ENCODE assay signal across 1 cellular context in the genomic region with DNA sequence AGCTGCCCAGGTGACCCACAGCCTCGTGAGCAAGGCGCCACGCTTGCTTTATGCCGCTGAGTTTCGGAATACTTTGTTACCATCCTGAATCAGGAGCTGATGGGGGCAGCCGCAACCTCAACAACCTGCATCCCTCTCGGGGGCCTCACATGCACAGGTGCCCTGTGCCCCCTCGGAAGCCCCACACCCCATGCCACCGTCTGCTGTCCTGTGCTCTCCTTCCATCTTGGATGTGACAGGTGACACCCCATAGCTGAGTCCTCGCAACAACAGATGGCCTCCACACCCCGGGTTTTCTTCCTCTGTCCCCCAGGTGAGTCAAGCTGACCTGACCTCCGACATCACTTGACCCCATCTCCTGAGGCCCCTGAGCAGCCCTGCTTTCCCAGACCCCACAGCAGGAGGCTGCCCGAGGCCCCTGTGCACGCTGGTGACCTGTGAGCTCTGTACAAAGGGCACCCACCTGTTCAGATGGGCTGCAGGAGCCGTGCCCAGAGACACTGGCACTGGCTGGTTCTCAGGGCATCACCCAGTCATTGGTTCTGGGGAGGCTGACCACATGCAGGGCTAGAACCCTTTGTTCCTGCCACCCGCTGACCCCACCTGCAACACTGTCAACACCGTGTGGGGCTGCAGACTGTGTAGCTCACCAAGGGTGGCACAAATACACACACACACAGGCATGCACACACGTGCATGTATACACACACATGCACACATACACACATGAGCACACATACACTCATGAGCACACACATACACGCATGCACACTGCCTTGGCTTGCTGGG.
TF ChIP-seq lines count a peak whose summit lies in the region.

No MANE protein-coding gene starts in this region.

TF ChIP-seq in WTC11, 78 proteins besides CTCF, POLR2A, EP300 and RAD21 (continued from another document):
- TF ChIP-seq, protein P1, sequence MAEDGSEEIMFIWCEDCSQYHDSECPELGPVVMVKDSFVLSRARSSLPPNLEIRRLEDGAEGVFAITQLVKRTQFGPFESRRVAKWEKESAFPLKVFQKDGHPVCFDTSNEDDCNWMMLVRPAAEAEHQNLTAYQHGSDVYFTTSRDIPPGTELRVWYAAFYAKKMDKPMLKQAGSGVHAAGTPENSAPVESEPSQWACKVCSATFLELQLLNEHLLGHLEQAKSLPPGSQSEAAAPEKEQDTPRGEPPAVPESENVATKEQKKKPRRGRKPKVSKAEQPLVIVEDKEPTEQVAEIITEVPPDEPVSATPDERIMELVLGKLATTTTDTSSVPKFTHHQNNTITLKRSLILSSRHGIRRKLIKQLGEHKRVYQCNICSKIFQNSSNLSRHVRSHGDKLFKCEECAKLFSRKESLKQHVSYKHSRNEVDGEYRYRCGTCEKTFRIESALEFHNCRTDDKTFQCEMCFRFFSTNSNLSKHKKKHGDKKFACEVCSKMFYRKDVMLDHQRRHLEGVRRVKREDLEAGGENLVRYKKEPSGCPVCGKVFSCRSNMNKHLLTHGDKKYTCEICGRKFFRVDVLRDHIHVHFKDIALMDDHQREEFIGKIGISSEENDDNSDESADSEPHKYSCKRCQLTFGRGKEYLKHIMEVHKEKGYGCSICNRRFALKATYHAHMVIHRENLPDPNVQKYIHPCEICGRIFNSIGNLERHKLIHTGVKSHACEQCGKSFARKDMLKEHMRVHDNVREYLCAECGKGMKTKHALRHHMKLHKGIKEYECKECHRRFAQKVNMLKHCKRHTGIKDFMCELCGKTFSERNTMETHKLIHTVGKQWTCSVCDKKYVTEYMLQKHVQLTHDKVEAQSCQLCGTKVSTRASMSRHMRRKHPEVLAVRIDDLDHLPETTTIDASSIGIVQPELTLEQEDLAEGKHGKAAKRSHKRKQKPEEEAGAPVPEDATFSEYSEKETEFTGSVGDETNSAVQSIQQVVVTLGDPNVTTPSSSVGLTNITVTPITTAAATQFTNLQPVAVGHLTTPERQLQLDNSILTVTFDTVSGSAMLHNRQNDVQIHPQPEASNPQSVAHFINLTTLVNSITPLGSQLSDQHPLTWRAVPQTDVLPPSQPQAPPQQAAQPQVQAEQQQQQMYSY (CRISPR knock-in tag; IDR thresholded peaks at IDR 0.05): 0 out of 2 replicates have a peak, but pooled peaks have one; percentile 11
- TF ChIP-seq SMAD4 (CRISPR knock-in tag; IDR thresholded peaks at IDR 0.05) (no peak), SOX15 (CRISPR knock-in tag; IDR thresholded peaks at IDR 0.05) (no peak), ETV6 (CRISPR knock-in tag; IDR thresholded peaks at IDR 0.05) (no peak), ZNF671 (CRISPR knock-in tag; IDR thresholded peaks at IDR 0.05) (no peak)
